In genomic region chr18:75244914-75245313, GRCh38 we compare ENCODE assay signal across 17 cellular contexts. TPM values are rescaled to one million over a fixed set of nuclear protein-coding genes. Genes with fewer than 3 reads are reported as not detected.
DNase-seq lines count a peak whose midpoint lies in the region; ATAC-seq and TF ChIP-seq lines count a peak whose summit lies in the region.
"Had no signal": no experiment of that assay in that cellular context is flagged by ENCODE, and none has a peak within 500 bp of the region (broad histone marks: within the 10 kb centered on the region; RNA-seq: fewer than 3 reads in every experiment).

No MANE protein-coding gene starts in this region.

- no peaks in the 10 kb centered on the region for H3K36me3 ChIP-seq in SK-N-SH (replicated peaks in 1 of 2; ENCODE audit: control insufficient read depth in 1 of 2, insufficient read depth in 2 of 2, low read length in 1 of 2)
- H3K36me3 ChIP-seq in CD8-positive, alpha-beta memory T cell (ENCODE audit: insufficient read depth, low read length), result no peaks in the 10 kb centered on the region

- no peak overlapping the region for H3K4me3 ChIP-seq in SK-N-SH (ENCODE audit: low read depth in 2 of 2, low read length in 1 of 2)
- H3K4me3 ChIP-seq in CD8-positive, alpha-beta memory T cell (ENCODE audit: low read length), result no peak overlapping the region
- H3K4me3 ChIP-seq: BLaER1, GM12878 had no signal

- CTCF ChIA-PET in SK-N-SH (lab: Yijun Ruan, JAX), result interaction anchor here (0.5 to 1.9 kb wide), 14 partner anchors 11 to 711 kb away, joined by 3 to 6 read pairs (median 3); partner anchors contain the start of genes PTGR3 and TSHZ1
- CTCF ChIA-PET in CD8-positive, alpha-beta memory T cell (lab: Charles Lee), result interaction anchor here (1.0 to 1.8 kb wide), 3 partner anchors 24 to 34 kb away, joined by 3 to 5 read pairs (median 4); partner anchors contain the start of gene TSHZ1

- H3K4me1 Mint-ChIP-seq in CD8-positive, alpha-beta memory T cell, result peaks cover 70 to 96% (median 80%) of the 10 kb centered on the region in 3 donors
- H3K4me1 Mint-ChIP-seq in central memory CD8-positive, alpha-beta T cell, result peaks cover 86% of the 10 kb centered on the region
- peaks cover 33 to 86% (median 81%) of the 10 kb centered on the region in 4 donors for H3K4me1 Mint-ChIP-seq in naive thymus-derived CD8-positive, alpha-beta T cell

- H3K27ac ChIP-seq in SK-N-SH (ENCODE audit: low read depth in 2 of 2, low read length in 1 of 2), result peak overlapping the region in 1 of 2 experiments; percentile 86; a peak in 2 of 4 replicates
- H3K27ac ChIP-seq in CD8-positive, alpha-beta memory T cell (ENCODE audit: low read depth, low read length), result no peak overlapping the region
- H3K27ac ChIP-seq: 22Rv1, BLaER1 had no signal

- H3K4me2 ChIP-seq in SK-N-SH, result no peak overlapping the region
- H3K4me2 ChIP-seq: BLaER1 had no signal

- peaks cover 0 to 3% (median 1%) of the 10 kb centered on the region in 3 donors for H3K36me3 Mint-ChIP-seq in CD8-positive, alpha-beta memory T cell
- H3K36me3 Mint-ChIP-seq in central memory CD8-positive, alpha-beta T cell (ENCODE audit: insufficient read depth), result peaks cover 15% of the 10 kb centered on the region
- peaks cover 0 to 3% (median 0%) of the 10 kb centered on the region in 3 donors for H3K36me3 Mint-ChIP-seq in naive thymus-derived CD8-positive, alpha-beta T cell

- peak overlapping the region in 1 of 7 donors; percentile 69 for H3K4me3 Mint-ChIP-seq in CD8-positive, alpha-beta memory T cell
- peak overlapping the region; percentile 10 for H3K4me3 Mint-ChIP-seq in central memory CD8-positive, alpha-beta T cell
- H3K4me3 Mint-ChIP-seq in naive thymus-derived CD8-positive, alpha-beta T cell, result peak overlapping the region in 1 of 10 donors; percentile 0

- TF ChIP-seq EP300 in SK-N-SH (IDR thresholded peaks at IDR 0.05; ENCODE audit: borderline replicate concordance in 1 of 2, low read depth in 1 of 2, low read length in 1 of 2), result peak in 1 of 2 experiments; percentile 75; a peak in 2 of 4 replicates

- peak; percentile 60 for DNase-seq in SK-N-SH
- DNase-seq in CD8-positive, alpha-beta memory T cell, result no peak
- no peak for DNase-seq in central memory CD8-positive, alpha-beta T cell (ENCODE audit: low spot score in 2 of 2)
- no peak for DNase-seq in naive thymus-derived CD8-positive, alpha-beta T cell
- DNase-seq in NCI-H1105 (lab: John Stamatoyannopoulos, UW), result no peak
- DNase-seq: GOT3, Karpas-422, NCI-H1417 treated with DMSO at 0.1 percent for 48 hours, NCI-H2029, NCI-H510A had no signal

- no peaks in the 10 kb centered on the region for H3K27me3 Mint-ChIP-seq in CD8-positive, alpha-beta memory T cell
- no peaks in the 10 kb centered on the region for H3K27me3 Mint-ChIP-seq in central memory CD8-positive, alpha-beta T cell
- H3K27me3 Mint-ChIP-seq in naive thymus-derived CD8-positive, alpha-beta T cell, result no peaks in the 10 kb centered on the region

- H4K20me1 ChIP-seq in SK-N-SH (ENCODE audit: insufficient read depth), result no peaks in the 10 kb centered on the region

- WGBS in SK-N-SH (ENCODE audit: low lambda C conversion rate), result 49% methylated on average over 4 of the region's 4 CpGs

- H3K4me1 ChIP-seq in SK-N-SH (ENCODE audit: control insufficient read depth in 1 of 2, insufficient read depth in 2 of 2, low read depth in 1 of 2, low read length in 1 of 2), result peaks cover 0 to 47% of the 10 kb centered on the region in 2 experiments; a peak in 2 of 4 replicates
- H3K4me1 ChIP-seq in CD8-positive, alpha-beta memory T cell (ENCODE audit: insufficient read depth, low read length), result peaks cover 42% of the 10 kb centered on the region
- H3K4me1 ChIP-seq: Caco-2 had no signal

- no peaks in the 10 kb centered on the region for H3K9me2 ChIP-seq in SK-N-SH

- no peak overlapping the region for H3K9ac ChIP-seq in SK-N-SH
- H3K9ac ChIP-seq: BLaER1 had no signal

- no peak overlapping the region for H2AFZ ChIP-seq in SK-N-SH (ENCODE audit: low read depth)

- ATAC-seq in SK-N-SH treated with all-trans-retinoic acid at 6 μM for 48 hours (no peak), GM18909 (IDR thresholded peaks at IDR 0.05; ENCODE audit: poor library complexity, unreplicated experiment) (no peak), HG03175 (IDR thresholded peaks at IDR 0.05; ENCODE audit: unreplicated experiment) (no peak)
- ATAC-seq in central memory CD8-positive, alpha-beta T cell (replicated peaks; ENCODE audit: extremely low read depth, poor library complexity, severe bottlenecking), result no peak
- ATAC-seq in naive thymus-derived CD8-positive, alpha-beta T cell, result no peak

- no peaks in the 10 kb centered on the region for H3K27me3 ChIP-seq in SK-N-SH (ENCODE audit: insufficient read depth)
- H3K27me3 ChIP-seq in CD8-positive, alpha-beta memory T cell (ENCODE audit: insufficient read depth, low read length, poor library complexity, severe bottlenecking), result no peaks in the 10 kb centered on the region
- H3K27me3 ChIP-seq: BLaER1 had no signal

- H3K9me3 Mint-ChIP-seq in CD8-positive, alpha-beta memory T cell, result peaks cover 0 to 2% (median 0%) of the 10 kb centered on the region in 5 donors
- H3K9me3 Mint-ChIP-seq in central memory CD8-positive, alpha-beta T cell, result no peaks in the 10 kb centered on the region
- H3K9me3 Mint-ChIP-seq in naive thymus-derived CD8-positive, alpha-beta T cell, result no peaks in the 10 kb centered on the region

- TF ChIP-seq CTCF in SK-N-SH (IDR thresholded peaks at IDR 0.05), result no peak

- H3K79me2 ChIP-seq in SK-N-SH (ENCODE audit: insufficient read depth), result 0 out of 2 replicates have a peak, but pooled peaks cover 3% of the 10 kb centered on the region

- H3K27ac Mint-ChIP-seq in CD8-positive, alpha-beta memory T cell, result peak overlapping the region in 5 of 8 donors; percentile 40 to 99 (median 61)
- peak overlapping the region; percentile 95 for H3K27ac Mint-ChIP-seq in central memory CD8-positive, alpha-beta T cell (ENCODE audit: low read depth)
- peak overlapping the region; percentile 50 to 97 (median 80) for H3K27ac Mint-ChIP-seq in naive thymus-derived CD8-positive, alpha-beta T cell

- no peaks in the 10 kb centered on the region for H3K9me3 ChIP-seq in SK-N-SH
- H3K9me3 ChIP-seq in CD8-positive, alpha-beta memory T cell (ENCODE audit: low read length), result no peaks in the 10 kb centered on the region
- H3K9me3 ChIP-seq: Caco-2 had no signal

- TF ChIP-seq RAD21 in SK-N-SH (IDR thresholded peaks at IDR 0.05; ENCODE audit: low read length), result no peak; the same call in 1 of the 2 replicates

- POLR2A ChIA-PET in SK-N-SH (lab: Yijun Ruan, JAX), result no interaction called here
- POLR2A ChIA-PET in CD8-positive, alpha-beta memory T cell (lab: Charles Lee), result interaction anchor here (1.6 kb wide), 1 partner anchor 34 kb away, joined by 5 read pairs; the partner anchor contains the start of gene TSHZ1
- POLR2A ChIA-PET in naive thymus-derived CD8-positive, alpha-beta T cell (lab: Charles Lee), result interaction anchor here (1.6 to 9.1 kb wide), 4 partner anchors 16 to 35 kb away, joined by 4 to 93 read pairs (median 11); partner anchors contain the start of genes PTGR3 and TSHZ1

- H3F3A ChIP-seq in SK-N-SH (replicated peaks; ENCODE audit: insufficient read depth), result no peaks in the 10 kb centered on the region

TF ChIP-seq in SK-N-SH, 30 proteins besides CTCF, POLR2A, EP300 and RAD21 (continues in another document):
- TF ChIP-seq SIN3A (IDR thresholded peaks at IDR 0.05; ENCODE audit: borderline replicate concordance, low read depth, low read length), result no peak
- no peak for TF ChIP-seq USF1 (IDR thresholded peaks at IDR 0.05; ENCODE audit: borderline replicate concordance, low read depth)
- no peak for TF ChIP-seq NFIC (IDR thresholded peaks at IDR 0.05; ENCODE audit: borderline replicate concordance)
- no peak for TF ChIP-seq TAF1 (IDR thresholded peaks at IDR 0.05; ENCODE audit: borderline replicate concordance, low read depth, low read length)
- TF ChIP-seq YY1 (IDR thresholded peaks at IDR 0.05; ENCODE audit: low read depth), result no peak
- peak; percentile 40; the same call in 1 of the 2 replicates for TF ChIP-seq GATA2 (CRISPR knock-in tag; IDR thresholded peaks at IDR 0.05)

TF ChIP-seq in SK-N-SH treated with all-trans-retinoic acid at 6 μM for 48 hours, 23 proteins besides CTCF, POLR2A, EP300 and RAD21:
- no peak for TF ChIP-seq GLIS3 (CRISPR knock-in tag; IDR thresholded peaks at IDR 0.05)

RNA-seq across cellular contexts. Expression of gene TSHZ1, which starts 34.3 kb away (rescaled TPM):
- 2.6 and 2.8 TPM in 2 replicates for polyA plus RNA-seq in SK-N-SH (2012; rRNA removed)
- polyA plus RNA-seq in SK-N-SH (2012; cell fraction: cytosol; rRNA removed), result 2.5 and 3.0 TPM in 2 replicates
- 3.4 and 3.5 TPM in 2 replicates for polyA plus RNA-seq in SK-N-SH (2012; cell fraction: nucleus; rRNA removed)
- 10 to 100 TPM; 17.9 to 18.6 TPM for total RNA-seq in CD8-positive, alpha-beta memory T cell
- 9.0 TPM for polyA plus RNA-seq in CD8-positive, alpha-beta memory T cell
- total RNA-seq in naive thymus-derived CD8-positive, alpha-beta T cell, result 10 to 100 TPM; 32.8 to 33.6 TPM
- 1 to 10 TPM; 2.8 to 7.1 (median 3.7) TPM for polyA plus RNA-seq in naive thymus-derived CD8-positive, alpha-beta T cell

RNA-seq across cellular contexts. Expression of gene PTGR3, which starts 36.0 kb away (rescaled TPM):
- 20.7 and 27.1 TPM in 2 replicates for polyA plus RNA-seq in SK-N-SH (2012; rRNA removed)
- 21.0 and 23.2 TPM in 2 replicates for polyA plus RNA-seq in SK-N-SH (2012; cell fraction: cytosol; rRNA removed)
- 39.3 and 40.7 TPM in 2 replicates for polyA plus RNA-seq in SK-N-SH (2012; cell fraction: nucleus; rRNA removed)
- total RNA-seq in CD8-positive, alpha-beta memory T cell, result 10 to 100 TPM; 25.8 to 26.3 TPM
- polyA plus RNA-seq in CD8-positive, alpha-beta memory T cell, result 20.3 TPM
- total RNA-seq in naive thymus-derived CD8-positive, alpha-beta T cell, result 10 to 100 TPM; 34.7 to 35.1 TPM
- 10 to 100 TPM; 14.7 to 28.5 (median 19.6) TPM for polyA plus RNA-seq in naive thymus-derived CD8-positive, alpha-beta T cell
